In the genomic region with DNA sequence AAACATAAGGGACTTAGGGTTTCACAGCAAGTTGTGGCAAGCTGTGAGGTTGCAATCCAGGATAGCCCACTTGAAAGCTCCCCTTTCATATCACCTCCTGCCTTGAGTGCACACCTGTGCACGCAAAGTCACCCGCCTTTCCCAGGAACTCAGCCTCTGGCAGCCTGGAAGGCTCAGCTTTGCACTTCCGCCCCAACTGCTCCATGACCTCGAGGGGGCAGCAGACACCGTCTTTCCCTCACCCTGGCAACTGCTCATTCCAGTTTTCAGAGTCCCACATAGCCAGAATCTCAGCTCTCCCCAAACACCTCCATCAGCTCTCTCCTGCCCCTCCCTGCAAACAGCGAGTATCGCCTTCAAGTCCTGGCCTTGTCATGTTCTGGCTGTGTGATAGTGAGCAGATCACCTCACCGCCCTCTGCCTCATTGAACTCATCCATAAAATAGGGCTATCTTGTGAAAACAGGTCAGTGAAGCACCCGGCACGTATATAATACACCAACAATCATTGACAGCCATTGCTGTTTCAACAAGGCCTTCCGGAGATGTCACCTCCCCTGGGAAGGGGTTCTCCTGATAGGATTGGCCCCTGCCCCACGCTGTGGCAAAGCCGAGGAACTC, we compare ENCODE assay signal across 8 cellular contexts. TPM values are rescaled to one million over a fixed set of nuclear protein-coding genes. Genes with fewer than 3 reads are reported as not detected.
DNase-seq lines count a peak whose midpoint lies in the region; ATAC-seq and TF ChIP-seq lines count a peak whose summit lies in the region.

No MANE protein-coding gene starts in this region.

- no peaks in the 10 kb centered on the region for H3K36me3 ChIP-seq in lung (ENCODE audit: control insufficient read depth in 2 of 2, insufficient read depth in 2 of 2, low read length in 2 of 2)

- 33 to 37% methylated on average over 13 of the region's 13 CpGs for WGBS in lung, 2 donors

- H3K27ac ChIP-seq in dorsolateral prefrontal cortex (no peak overlapping the region), lung (ENCODE audit: low read depth in 1 of 2, low read length in 1 of 2) (no peak overlapping the region)

- peaks cover under 1% of the 10 kb centered on the region for H3K27me3 Mint-ChIP-seq in activated CD4-positive, alpha-beta memory T cell treated with anti-CD3 and anti-CD28 coated beads for 36 hours

- CTCF ChIA-PET in activated CD4-positive, alpha-beta memory T cell treated with anti-CD3 and anti-CD28 coated beads for 36 hours (lab: Charles Lee): interaction anchor here (0.6 to 7.6 kb wide), 49 partner anchors 9 to 446 kb away, joined by 3 to 401 read pairs (median 4); partner anchors contain the start of genes EPB41, PTPRU, SRSF4 and TMEM200B

- no peaks in the 10 kb centered on the region for H3K9me3 Mint-ChIP-seq in activated CD4-positive, alpha-beta memory T cell treated with anti-CD3 and anti-CD28 coated beads for 36 hours

- no peaks in the 10 kb centered on the region for H3K9me3 ChIP-seq in lung (ENCODE audit: control insufficient read depth in 2 of 2, insufficient read depth in 1 of 2, low read length in 1 of 2)

- DNase-seq in COLO668 (lab: John Stamatoyannopoulos, UW; ENCODE audit: unreplicated experiment): peak; percentile 97
- DNase-seq in HT-29 (ENCODE audit: low spot score): peak; percentile 97
- peak; percentile 77 for DNase-seq in NCI-H82 treated with DMSO at 0.1 percent for 48 hours (lab: John Stamatoyannopoulos, UW; ENCODE audit: unreplicated experiment)
- peak; percentile 90 for DNase-seq in activated CD4-positive, alpha-beta memory T cell treated with anti-CD3 and anti-CD28 coated beads for 36 hours
- peak; percentile 75 to 91 (median 81) for DNase-seq in dorsolateral prefrontal cortex
- DNase-seq in lung (ENCODE audit: low spot score): peak; percentile 88
- peak; percentile 59 for DNase-seq in stimulated activated CD8-positive, alpha-beta memory T cell treated with anti-CD3 and anti-CD28 coated beads, Interleukin-12 subunit alpha, Interleukin-12 subunit beta, amount 100 ng/mL, for 4 hours (ENCODE audit: low read depth)

- peak overlapping the region; percentile 25 for H3K4me3 Mint-ChIP-seq in activated CD4-positive, alpha-beta memory T cell treated with anti-CD3 and anti-CD28 coated beads for 36 hours

- H3K36me3 Mint-ChIP-seq in activated CD4-positive, alpha-beta memory T cell treated with anti-CD3 and anti-CD28 coated beads for 36 hours: no peaks in the 10 kb centered on the region

- ATAC-seq in lung (ENCODE audit: insufficient read depth, low FRiP score): peak; percentile 53
- ATAC-seq in GM18858 (IDR thresholded peaks at IDR 0.05; ENCODE audit: unreplicated experiment): no peak

- peak overlapping the region; percentile 69 for H3K27ac Mint-ChIP-seq in activated CD4-positive, alpha-beta memory T cell treated with anti-CD3 and anti-CD28 coated beads for 36 hours

- H3K4me3 ChIP-seq in dorsolateral prefrontal cortex: peak overlapping the region in 1 of 59 donors; percentile 1
- H3K4me3 ChIP-seq in lung: no peak overlapping the region

- peak; percentile 31 to 98 (median 94) for TF ChIP-seq CTCF in dorsolateral prefrontal cortex (IDR thresholded peaks at IDR 0.05 in 54 of 56, conservative IDR thresholded peaks at IDR 0.05 in 2 of 56; ENCODE audit: low read depth in 1 of 56, partially characterized antibody in 56 of 56)
- peak; percentile 97 for TF ChIP-seq CTCF in lung (IDR thresholded peaks at IDR 0.05; ENCODE audit: control extremely low read depth, extremely low read depth)

- intact Hi-C loops in activated CD4-positive, alpha-beta memory T cell treated with anti-CD3 and anti-CD28 coated beads for 36 hours (cut with micrococcal nuclease): loop anchor here (1.0 kb wide), 3 partner anchors 151 to 321 kb away; no protein-coding TSS in a partner anchor
- intact Hi-C loops in dorsolateral prefrontal cortex (cut with DNase I): loop anchor here in 1 of 2 donors (2.0 to 5.0 kb wide), 4 partner anchors 153 to 1825 kb away; partner anchors contain the start of gene SRSF4

- H3K4me1 ChIP-seq in lung (ENCODE audit: control insufficient read depth in 2 of 2, insufficient read depth in 2 of 2, low read length in 2 of 2): peaks cover 0 to 7% of the 10 kb centered on the region in 2 donors

- POLR2A ChIA-PET in activated CD4-positive, alpha-beta memory T cell treated with anti-CD3 and anti-CD28 coated beads for 36 hours (lab: Charles Lee): interaction anchor here (0.6 to 1.2 kb wide), 3 partner anchors 107 to 300 kb away, joined by 3 to 7 read pairs (median 3); partner anchors contain the start of gene SRSF4

- H3K27me3 ChIP-seq in dorsolateral prefrontal cortex: no peaks in the 10 kb centered on the region
- H3K27me3 ChIP-seq in lung (ENCODE audit: control insufficient read depth, insufficient read depth): no peaks in the 10 kb centered on the region

- H3K4me1 Mint-ChIP-seq in activated CD4-positive, alpha-beta memory T cell treated with anti-CD3 and anti-CD28 coated beads for 36 hours (ENCODE audit: low read depth): peaks cover 37% of the 10 kb centered on the region

RNA-seq across cellular contexts. Expression of gene EPB41, which starts 32.2 kb away (rescaled TPM):
- total RNA-seq in HT-29 (2014; rRNA removed; shearing (Covaris generic)): 35.2 and 36.4 TPM in 2 replicates
- total RNA-seq in activated CD4-positive, alpha-beta memory T cell treated with anti-CD3 and anti-CD28 coated beads for 36 hours: 10 to 100 TPM; 67.6 to 71.0 TPM
- total RNA-seq in dorsolateral prefrontal cortex (10 to 100 TPM; 17.4 to 59.1 (median 38.8) TPM), lung (10 to 100 TPM; 48.7 to 69.0 TPM)
- polyA plus RNA-seq in lung: 10 to 100 TPM; 10.4 to 17.9 TPM
